ENCODE assay signal across 21 cellular contexts in the genomic region with DNA sequence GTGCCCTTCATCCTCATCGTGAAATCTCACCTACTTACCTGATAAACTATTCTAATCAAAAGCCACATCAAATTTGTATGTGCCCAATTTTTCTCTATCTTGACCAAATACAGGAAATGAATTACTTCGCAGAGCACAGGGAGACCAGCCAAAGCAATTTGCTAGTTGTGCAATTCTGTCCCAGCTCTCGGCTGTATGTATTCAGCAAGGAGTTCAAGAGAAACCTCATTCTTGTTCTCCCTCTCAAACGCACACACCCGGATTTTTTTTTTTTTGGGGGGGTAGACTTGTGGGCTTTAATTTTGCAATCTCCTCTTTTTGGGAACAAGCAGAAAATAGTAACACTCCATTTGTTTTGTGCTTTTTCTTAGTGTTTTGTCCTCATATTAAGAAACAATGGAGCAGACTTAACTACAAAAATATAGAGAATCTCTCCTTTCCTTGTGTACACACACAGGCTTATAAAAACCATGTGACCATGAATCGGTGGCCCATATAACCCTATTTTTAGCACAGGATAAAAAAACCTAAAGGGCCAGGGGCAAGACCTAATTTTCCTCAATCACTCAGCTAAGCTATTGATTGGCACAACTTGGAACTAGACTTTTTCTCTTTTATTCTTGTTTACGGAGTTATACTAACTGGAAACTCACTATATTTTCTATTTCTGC.
DNase-seq lines count a peak whose midpoint lies in the region; TF ChIP-seq lines count a peak whose summit lies in the region.
"Had no signal": no experiment of that assay in that cellular context is flagged by ENCODE, and none has a peak within 500 bp of the region (broad histone marks: within the 10 kb centered on the region; RNA-seq: fewer than 3 reads in every experiment).

No MANE protein-coding gene starts in this region.

- intact Hi-C loops in activated T-helper 1 cell treated with anti-CD3 and anti-CD28 coated beads, Interleukin-12 subunit alpha, Interleukin-12 subunit beta, Interleukin-2, Interleukin-4 antibody, amounts not matched to agents 30 ng/mL and 10 ng/mL and 1 ng/mL, durations not matched to agents 14 hours and 24 hours and 36 hours (cut with micrococcal nuclease) = no loop called here
- intact Hi-C loops in testis (cut with DNase I; ENCODE audit: low total_unique reads) = no loop called here

- no peaks in the 10 kb centered on the region for H3F3A ChIP-seq in smooth muscle cell (ENCODE audit: low read depth)

- no peaks in the 10 kb centered on the region for H3K9me3 Mint-ChIP-seq in activated T-helper 1 cell treated with anti-CD3 and anti-CD28 coated beads, Interleukin-12 subunit alpha, Interleukin-12 subunit beta, Interleukin-2, Interleukin-4 antibody, amounts not matched to agents 30 ng/mL and 10 ng/mL and 1 ng/mL, durations not matched to agents 14 hours and 24 hours and 36 hours
- H3K9me3 Mint-ChIP-seq: activated naive CD4-positive, alpha-beta T cell treated with anti-CD3 and anti-CD28 coated beads for 36 hours; CD4-positive, alpha-beta T cell had no signal

- TF ChIP-seq CTCF in fibroblast of villous mesenchyme (IDR thresholded peaks at IDR 0.05; ENCODE audit: insufficient read depth, low read depth, low read length) (no peak), smooth muscle cell (IDR thresholded peaks at IDR 0.05; ENCODE audit: borderline replicate concordance, insufficient read depth, poor library complexity, severe bottlenecking) (no peak), testis (IDR thresholded peaks at IDR 0.05) (no peak)

- H4K20me1 ChIP-seq in smooth muscle cell (ENCODE audit: low read depth) = no peaks in the 10 kb centered on the region

- no peak overlapping the region for H3K27ac Mint-ChIP-seq in activated T-helper 1 cell treated with anti-CD3 and anti-CD28 coated beads, Interleukin-12 subunit alpha, Interleukin-12 subunit beta, Interleukin-2, Interleukin-4 antibody, amounts not matched to agents 30 ng/mL and 10 ng/mL and 1 ng/mL, durations not matched to agents 14 hours and 24 hours and 36 hours
- H3K27ac Mint-ChIP-seq: activated CD8-positive, alpha-beta memory T cell treated with anti-CD3 and anti-CD28 coated beads, Interleukin-2, amount 10 ng/mL, durations not matched to agents 7 days and 5 days; activated naive CD4-positive, alpha-beta T cell treated with anti-CD3 and anti-CD28 coated beads for 36 hours; CD4-positive, alpha-beta T cell; progenitor cell of endocrine pancreas had no signal

- peak; percentile 35 for DNase-seq in KBM-7
- no peak for DNase-seq in SK-N-MC (ENCODE audit: low read depth, low spot score)
- DNase-seq in fibroblast of villous mesenchyme (ENCODE audit: low read depth) = peak; percentile 9
- DNase-seq in smooth muscle cell (lab: John Stamatoyannopoulos, UW; ENCODE audit: unreplicated experiment) = no peak
- DNase-seq in G401 (ENCODE audit: low spot score) = no peak
- no peak for DNase-seq in activated T-helper 1 cell treated with anti-CD3 and anti-CD28 coated beads, Interleukin-12 subunit alpha, Interleukin-12 subunit beta, Interleukin-2, Interleukin-4 antibody, amounts not matched to agents 30 ng/mL and 10 ng/mL and 1 ng/mL, durations not matched to agents 14 hours and 24 hours and 36 hours (ENCODE audit: low spot score)
- DNase-seq in testis = no peak
- DNase-seq: activated CD8-positive, alpha-beta memory T cell treated with anti-CD3 and anti-CD28 coated beads, Interleukin-2, amount 10 ng/mL, durations not matched to agents 7 days and 5 days; activated naive CD4-positive, alpha-beta T cell treated with anti-CD3 and anti-CD28 coated beads for 36 hours; CD4-positive, alpha-beta T cell; EL; kidney; NCI-H1092; OCI-M1; stimulated activated CD4-positive, alpha-beta T cell treated with anti-CD3 and anti-CD28 coated beads, Interleukin-2, amount 100 ng/mL, for 24 hours; stimulated activated CD8-positive, alpha-beta memory T cell treated with anti-CD3 and anti-CD28 coated beads, Interleukin-4, amount 100 ng/mL, for 48 hours; SW 1271; trophoblast cell; WERI-Rb-1 had no signal

- H3K9ac ChIP-seq in SK-N-MC (ENCODE audit: insufficient read length) = peak overlapping the region; percentile 57
- no peak overlapping the region for H3K9ac ChIP-seq in smooth muscle cell (ENCODE audit: low read depth)

- peaks cover 9% of the 10 kb centered on the region for H3K27me3 Mint-ChIP-seq in activated T-helper 1 cell treated with anti-CD3 and anti-CD28 coated beads, Interleukin-12 subunit alpha, Interleukin-12 subunit beta, Interleukin-2, Interleukin-4 antibody, amounts not matched to agents 30 ng/mL and 10 ng/mL and 1 ng/mL, durations not matched to agents 14 hours and 24 hours and 36 hours (ENCODE audit: insufficient read depth)

- no peaks in the 10 kb centered on the region for H3K79me2 ChIP-seq in smooth muscle cell (ENCODE audit: low read depth)

- H3K4me1 ChIP-seq in smooth muscle cell (ENCODE audit: low read depth) (no peaks in the 10 kb centered on the region), testis (no peaks in the 10 kb centered on the region)

- H3K36me3 Mint-ChIP-seq in activated T-helper 1 cell treated with anti-CD3 and anti-CD28 coated beads, Interleukin-12 subunit alpha, Interleukin-12 subunit beta, Interleukin-2, Interleukin-4 antibody, amounts not matched to agents 30 ng/mL and 10 ng/mL and 1 ng/mL, durations not matched to agents 14 hours and 24 hours and 36 hours (ENCODE audit: low read depth) = no peaks in the 10 kb centered on the region
- H3K36me3 Mint-ChIP-seq: activated CD8-positive, alpha-beta memory T cell treated with anti-CD3 and anti-CD28 coated beads, Interleukin-2, amount 10 ng/mL, durations not matched to agents 7 days and 5 days had no signal

- H3K27ac ChIP-seq in SK-N-MC (0 out of 2 replicates have a peak overlapping the region, but pooled peaks have one; percentile 56), smooth muscle cell (ENCODE audit: low read depth) (no peak overlapping the region), testis (no peak overlapping the region)
- H3K27ac ChIP-seq: cardiac muscle cell, WERI-Rb-1 had no signal

- H3K27me3 ChIP-seq in smooth muscle cell (ENCODE audit: low read depth) (peaks cover 2% of the 10 kb centered on the region), testis (no peaks in the 10 kb centered on the region)
- H3K27me3 ChIP-seq: cardiac muscle cell had no signal

- no peak overlapping the region for H3K4me2 ChIP-seq in smooth muscle cell

- no peaks in the 10 kb centered on the region for H3K9me3 ChIP-seq in SK-N-MC (ENCODE audit: low read depth, low read length)
- no peaks in the 10 kb centered on the region for H3K9me3 ChIP-seq in smooth muscle cell (replicated peaks; ENCODE audit: low read depth)
- H3K9me3 ChIP-seq in testis = no peaks in the 10 kb centered on the region

- no peak overlapping the region for H3K4me3 Mint-ChIP-seq in activated T-helper 1 cell treated with anti-CD3 and anti-CD28 coated beads, Interleukin-12 subunit alpha, Interleukin-12 subunit beta, Interleukin-2, Interleukin-4 antibody, amounts not matched to agents 30 ng/mL and 10 ng/mL and 1 ng/mL, durations not matched to agents 14 hours and 24 hours and 36 hours
- H3K4me3 Mint-ChIP-seq: activated CD8-positive, alpha-beta memory T cell treated with anti-CD3 and anti-CD28 coated beads, Interleukin-2, amount 10 ng/mL, durations not matched to agents 7 days and 5 days; activated naive CD4-positive, alpha-beta T cell treated with anti-CD3 and anti-CD28 coated beads for 36 hours; CD4-positive, alpha-beta T cell had no signal

- H2AFZ ChIP-seq in smooth muscle cell (ENCODE audit: low read depth) = no peak overlapping the region

- in situ Hi-C loops in KBM-7 (cut with MboI; ENCODE audit: low pct_unique_long_range_greater_than_20kb, low sequenced_read_pairs) = no loop called here
- in situ Hi-C loops in G401 (cut with HindIII; ENCODE audit: low sequenced_read_pairs) = no loop called here

- H3K4me3 ChIP-seq in SK-N-MC (peak overlapping the region; percentile 26; the same call in 1 of the 2 replicates), fibroblast of villous mesenchyme (ENCODE audit: low read depth, low read length) (no peak overlapping the region), smooth muscle cell (peak overlapping the region; percentile 3), testis (no peak overlapping the region)
- H3K4me3 ChIP-seq: cardiac muscle cell had no signal

- WGBS in smooth muscle cell (ENCODE audit: low lambda C conversion rate) = 74% methylated on average over 7 of the region's 7 CpGs
- 64 to 66% methylated on average over 7 of the region's 7 CpGs for WGBS in testis, 2 donors

- no peaks in the 10 kb centered on the region for H3K4me1 Mint-ChIP-seq in activated T-helper 1 cell treated with anti-CD3 and anti-CD28 coated beads, Interleukin-12 subunit alpha, Interleukin-12 subunit beta, Interleukin-2, Interleukin-4 antibody, amounts not matched to agents 30 ng/mL and 10 ng/mL and 1 ng/mL, durations not matched to agents 14 hours and 24 hours and 36 hours (ENCODE audit: low read depth)
- H3K4me1 Mint-ChIP-seq: activated CD8-positive, alpha-beta memory T cell treated with anti-CD3 and anti-CD28 coated beads, Interleukin-2, amount 10 ng/mL, durations not matched to agents 7 days and 5 days had no signal

- H3K36me3 ChIP-seq in SK-N-MC (ENCODE audit: insufficient read depth, low read length) (no peaks in the 10 kb centered on the region), smooth muscle cell (ENCODE audit: low read depth) (no peaks in the 10 kb centered on the region), testis (ENCODE audit: low read depth, missing control alignments) (no peaks in the 10 kb centered on the region)
- H3K36me3 ChIP-seq: cardiac muscle cell, WERI-Rb-1 had no signal

- no peak for TF ChIP-seq POLR2A in testis (IDR thresholded peaks at IDR 0.05)

Comparison
In these comparisons a context has a peak if more than half of its experiments do, and no peak if none do; other contexts are left out.
1. DNase-seq: peak in KBM-7 (single experiment) and fibroblast of villous mesenchyme (single experiment); none in SK-N-MC (single experiment), smooth muscle cell (single experiment), G401 (single experiment), activated T-helper 1 cell treated with anti-CD3 and anti-CD28 coated beads, Interleukin-12 subunit alpha, Interleukin-12 subunit beta, Interleukin-2, Interleukin-4 antibody, amounts not matched to agents 30 ng/mL and 10 ng/mL and 1 ng/mL, durations not matched to agents 14 hours and 24 hours and 36 hours (single experiment) and testis (single experiment).
2. H3K4me3 ChIP-seq: peak in SK-N-MC (single experiment) and smooth muscle cell (single experiment); none in fibroblast of villous mesenchyme (single experiment) and testis (0 of 2).